24 cellular contexts compared by ENCODE assay signal in genomic region chr9:87292449-87293191, GRCh38.
"Had no signal": no experiment of that assay in that cellular context is flagged by ENCODE, and none has a peak within 500 bp of the region (broad histone marks: within the 10 kb centered on the region; RNA-seq: fewer than 3 reads in every experiment).

No MANE protein-coding gene starts in this region.

- H3K27me3 ChIP-seq: ascending aorta, cardiac muscle cell, esophagus muscularis mucosa, right lobe of liver, testis had no signal

- H3K9me3 ChIP-seq: esophagus muscularis mucosa, lower lobe of right lung, right lobe of liver, testis had no signal

- ATAC-seq: activated CD8-positive, alpha-beta T cell treated with anti-CD3 and anti-CD28 coated beads, Interleukin-2, amount 10 ng/mL, durations not matched to agents 7 days and 5 days; activated naive CD8-positive, alpha-beta T cell treated with anti-CD3 and anti-CD28 coated beads, Interleukin-2, amount 50 U/mL, for 24 hours; activated T-cell treated with anti-CD3 and anti-CD28 coated beads, Interleukin-2, amount 50 U/mL, for 4 hours; lower lobe of right lung; right lobe of liver; stimulated activated memory B cell treated with anti-CD40 and anti-IgM and Interleukin-4, amounts not matched to agents 10 μg/mL and 1 μg/mL and 100 μg/mL, for 72 hours had no signal

- H3K27ac ChIP-seq: ascending aorta, cardiac muscle cell, esophagus muscularis mucosa, lower lobe of right lung, parathyroid adenoma, right lobe of liver, spleen, testis had no signal

- H3K9ac ChIP-seq: parathyroid adenoma had no signal

- DNase-seq: activated CD4-positive, alpha-beta T cell treated with anti-CD3 and anti-CD28 coated beads, Interleukin-2, amount 10 ng/mL, durations not matched to agents 24 days and 14 days; activated CD4-positive, CD25-positive, alpha-beta regulatory T cell; activated CD8-positive, alpha-beta memory T cell treated with anti-CD3 and anti-CD28 coated beads, Interleukin-2, amount 50 U/mL, for 4 hours; activated CD8-positive, alpha-beta T cell treated with anti-CD3 and anti-CD28 coated beads, Interleukin-2, amount 10 ng/mL, durations not matched to agents 7 days and 5 days; activated naive CD4-positive, alpha-beta T cell treated with anti-CD3 and anti-CD28 coated beads for 36 hours; activated naive CD8-positive, alpha-beta T cell treated with anti-CD3 and anti-CD28 coated beads, Interleukin-2, amount 50 U/mL, for 24 hours; activated T-cell treated with anti-CD3 and anti-CD28 coated beads, Interleukin-2, amount 50 U/mL, for 4 hours; dermis blood vessel endothelial cell; effector memory CD4-positive, alpha-beta T cell; hypothalamus; lower lobe of right lung; right lobe of liver; spleen; stimulated activated CD4-positive, alpha-beta T cell treated with anti-CD3 and anti-CD28 coated beads, Interleukin-4, amount 100 ng/mL, for 4 hours; T1000; testis had no signal

- H3K4me3 ChIP-seq: ascending aorta, cardiac muscle cell, esophagus muscularis mucosa, lower lobe of right lung, right lobe of liver, spleen, testis had no signal

- H3K36me3 ChIP-seq: ascending aorta, cardiac muscle cell, esophagus muscularis mucosa, lower lobe of right lung, right lobe of liver, spleen had no signal

- FAIRE-seq: endothelial cell of umbilical vein, frontal cortex, keratinocyte had no signal

- H3K4me1 ChIP-seq: esophagus muscularis mucosa, lower lobe of right lung, parathyroid adenoma, right lobe of liver, spleen, testis had no signal
